Comparison of ENCODE assay signal across 1 cellular context in the genomic region with DNA sequence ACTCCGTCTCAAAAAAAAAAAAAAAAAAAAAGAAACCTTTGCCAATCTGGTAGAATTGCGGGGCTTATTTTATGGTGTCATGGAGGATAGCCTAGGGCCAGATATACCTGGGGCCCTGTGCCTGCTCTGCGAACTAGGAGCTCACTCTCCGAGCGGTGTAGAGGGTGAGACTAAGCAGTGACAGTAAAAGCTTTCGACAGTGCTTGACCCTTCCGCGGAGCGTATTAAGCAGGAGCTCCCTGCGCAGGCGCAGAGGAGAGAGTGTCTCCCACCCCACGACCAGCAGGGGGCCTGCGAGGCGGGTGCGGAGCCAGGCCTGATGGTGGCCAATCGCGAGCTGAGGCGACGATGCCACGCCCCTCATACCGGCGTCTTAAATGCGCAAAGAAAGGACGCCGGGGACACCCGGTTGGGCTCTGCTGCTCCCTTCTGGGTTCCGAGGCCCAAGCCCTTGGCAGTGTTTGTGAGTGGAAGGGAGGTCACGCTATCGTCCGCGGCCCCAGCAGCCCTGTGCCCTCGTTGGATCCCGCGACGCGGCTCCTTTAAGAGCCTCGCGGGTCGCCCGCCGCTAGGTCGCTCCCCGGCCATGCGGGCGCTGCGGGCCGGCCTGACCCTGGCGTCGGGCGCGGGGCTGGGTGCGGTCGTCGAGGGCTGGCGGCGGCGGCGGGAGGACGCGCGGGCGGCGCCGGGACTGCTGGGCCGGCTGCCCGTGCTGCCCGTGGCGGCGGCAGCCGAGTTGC.
TF ChIP-seq lines count a peak whose summit lies in the region.

ENDOG (plus strand) TSS at position 402 of the 740 bp plus-strand sequence; CDS start at position 587, 185 bp downstream.

TF ChIP-seq in liver, 16 proteins besides CTCF, POLR2A, EP300 and RAD21 (continued from another document):
- TF ChIP-seq, protein P1, sequence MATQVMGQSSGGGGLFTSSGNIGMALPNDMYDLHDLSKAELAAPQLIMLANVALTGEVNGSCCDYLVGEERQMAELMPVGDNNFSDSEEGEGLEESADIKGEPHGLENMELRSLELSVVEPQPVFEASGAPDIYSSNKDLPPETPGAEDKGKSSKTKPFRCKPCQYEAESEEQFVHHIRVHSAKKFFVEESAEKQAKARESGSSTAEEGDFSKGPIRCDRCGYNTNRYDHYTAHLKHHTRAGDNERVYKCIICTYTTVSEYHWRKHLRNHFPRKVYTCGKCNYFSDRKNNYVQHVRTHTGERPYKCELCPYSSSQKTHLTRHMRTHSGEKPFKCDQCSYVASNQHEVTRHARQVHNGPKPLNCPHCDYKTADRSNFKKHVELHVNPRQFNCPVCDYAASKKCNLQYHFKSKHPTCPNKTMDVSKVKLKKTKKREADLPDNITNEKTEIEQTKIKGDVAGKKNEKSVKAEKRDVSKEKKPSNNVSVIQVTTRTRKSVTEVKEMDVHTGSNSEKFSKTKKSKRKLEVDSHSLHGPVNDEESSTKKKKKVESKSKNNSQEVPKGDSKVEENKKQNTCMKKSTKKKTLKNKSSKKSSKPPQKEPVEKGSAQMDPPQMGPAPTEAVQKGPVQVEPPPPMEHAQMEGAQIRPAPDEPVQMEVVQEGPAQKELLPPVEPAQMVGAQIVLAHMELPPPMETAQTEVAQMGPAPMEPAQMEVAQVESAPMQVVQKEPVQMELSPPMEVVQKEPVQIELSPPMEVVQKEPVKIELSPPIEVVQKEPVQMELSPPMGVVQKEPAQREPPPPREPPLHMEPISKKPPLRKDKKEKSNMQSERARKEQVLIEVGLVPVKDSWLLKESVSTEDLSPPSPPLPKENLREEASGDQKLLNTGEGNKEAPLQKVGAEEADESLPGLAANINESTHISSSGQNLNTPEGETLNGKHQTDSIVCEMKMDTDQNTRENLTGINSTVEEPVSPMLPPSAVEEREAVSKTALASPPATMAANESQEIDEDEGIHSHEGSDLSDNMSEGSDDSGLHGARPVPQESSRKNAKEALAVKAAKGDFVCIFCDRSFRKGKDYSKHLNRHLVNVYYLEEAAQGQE (IDR thresholded peaks at IDR 0.05): peak; percentile 65
- TF ChIP-seq GABPA (IDR thresholded peaks at IDR 0.05 in 1 of 2, conservative IDR thresholded peaks at IDR 0.05 in 1 of 2): peak in 1 of 2 donors; percentile 46
- TF ChIP-seq NR2F2 (IDR thresholded peaks at IDR 0.05): peak; percentile 57
- peak; percentile 67 for TF ChIP-seq SP1 (IDR thresholded peaks at IDR 0.05)
TF ChIP-seq in liver: peak in this region for 9.
